9 cellular contexts compared by ENCODE assay signal in the genomic region with DNA sequence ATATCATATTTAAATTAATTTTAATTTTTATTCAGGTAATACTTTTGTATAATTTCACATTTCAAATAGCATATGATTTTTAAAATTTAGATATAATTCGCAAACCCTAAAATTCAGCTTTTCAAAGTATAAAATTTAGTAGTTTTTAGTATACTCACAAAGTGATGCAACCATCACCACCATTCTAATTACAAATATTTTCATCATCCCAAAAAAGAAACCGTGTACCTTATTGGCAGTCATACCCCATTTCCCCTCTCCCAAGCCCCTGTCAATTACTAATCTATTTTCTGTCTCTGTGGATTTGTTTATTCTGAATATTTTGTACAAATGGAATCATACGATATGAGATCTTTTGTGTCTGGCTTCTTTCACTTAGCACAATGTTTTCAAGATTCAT. TPM values are rescaled to one million over a fixed set of nuclear protein-coding genes. Genes with fewer than 3 reads are reported as not detected.
"Had no signal": no experiment of that assay in that cellular context is flagged by ENCODE, and none has a peak within 500 bp of the region (broad histone marks: within the 10 kb centered on the region; RNA-seq: fewer than 3 reads in every experiment).

No MANE protein-coding gene starts in this region.

- H3K4me3 ChIP-seq: GM12878 had no signal

- ATAC-seq: GM12878 had no signal

- FAIRE-seq: G401.6, GM12878, GM12891, GM12892, GM18507, GM19239 had no signal

- DNase-seq: GDM1, GF-D8 had no signal

RNA-seq across cellular contexts. Expression of gene KIT, which starts 37.0 kb away (rescaled TPM):
- total RNA-seq: G401, GM12878 had no signal
